8 cellular contexts compared by ENCODE assay signal in the genomic region with DNA sequence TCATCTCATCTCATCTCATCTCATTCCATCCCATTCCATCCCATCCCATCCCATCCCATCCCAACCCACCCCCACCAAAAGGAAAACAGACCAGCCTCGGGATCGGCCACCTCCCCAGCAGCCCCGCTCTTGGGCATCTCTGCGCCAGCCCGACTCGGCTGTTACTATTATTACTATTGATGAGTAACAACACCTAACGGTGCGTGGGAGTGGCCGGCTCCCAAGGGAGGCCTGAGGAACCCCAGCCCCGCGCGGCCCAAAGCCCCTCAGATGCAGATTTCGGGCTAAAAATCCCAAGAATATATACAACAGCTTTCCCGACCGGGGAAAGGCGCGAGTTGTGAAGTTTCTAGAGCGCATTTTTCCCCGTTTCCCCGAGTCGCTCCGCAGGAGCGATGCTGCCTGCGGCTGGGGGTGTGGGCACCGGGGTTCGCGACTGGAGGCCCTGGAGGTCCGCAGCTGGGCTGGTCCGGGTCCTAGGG. TPM values are rescaled to one million over a fixed set of nuclear protein-coding genes. Genes with fewer than 3 reads are reported as not detected.
A peak's percentile ranks its signal among the peaks of the same experiment; 100 is the strongest.
DNase-seq lines count a peak whose midpoint lies in the region; ATAC-seq and TF ChIP-seq lines count a peak whose summit lies in the region.

No MANE protein-coding gene starts in this region.

- peak overlapping the region; percentile 95 for H3K4me2 ChIP-seq in mammary epithelial cell (ENCODE audit: insufficient read depth, low read depth, low read length)

- H3K36me3 Mint-ChIP-seq in stimulated activated naive B cell treated with anti-CD40 and anti-IgM and Interleukin-4, amounts not matched to agents 10 μg/mL and 1 μg/mL and 100 μg/mL, for 72 hours = peaks cover 8 to 17% of the 10 kb centered on the region in 2 donors

- TF ChIP-seq CTCF in Peyer's patch (IDR thresholded peaks at IDR 0.05) = no peak
- no peak for TF ChIP-seq CTCF in mammary epithelial cell (conservative IDR thresholded peaks at IDR 0.05 in 1 of 2, IDR thresholded peaks at IDR 0.05 in 1 of 2; ENCODE audit: extremely low read depth in 1 of 2, insufficient read depth in 1 of 2, low read depth in 1 of 2, low read length in 2 of 2)
- no peak for TF ChIP-seq CTCF in lung (IDR thresholded peaks at IDR 0.05; ENCODE audit: control extremely low read depth, extremely low read depth)

- TF ChIP-seq POLR2A in Peyer's patch (IDR thresholded peaks at IDR 0.05) = no peak

- H3K9me3 Mint-ChIP-seq in stimulated activated naive B cell treated with anti-CD40 and anti-IgM and Interleukin-4, amounts not matched to agents 10 μg/mL and 1 μg/mL and 100 μg/mL, for 72 hours = no peaks in the 10 kb centered on the region

- peak overlapping the region; percentile 86 to 95 for H3K4me3 Mint-ChIP-seq in stimulated activated naive B cell treated with anti-CD40 and anti-IgM and Interleukin-4, amounts not matched to agents 10 μg/mL and 1 μg/mL and 100 μg/mL, for 72 hours

- BruUV-seq in mammary epithelial cell (replicated peaks; lab: Mats Ljungman, UMichigan) = no TSS peak

- ATAC-seq in HG02798 (IDR thresholded peaks at IDR 0.05; ENCODE audit: poor library complexity, unreplicated experiment) = peak; percentile 33
- ATAC-seq in lung (ENCODE audit: insufficient read depth, low FRiP score) = no peak
- ATAC-seq in stimulated activated naive B cell treated with anti-CD40 and anti-IgM and Interleukin-4, amounts not matched to agents 10 μg/mL and 1 μg/mL and 100 μg/mL, for 72 hours (replicated peaks) = peak; percentile 66 to 70

- H3K4me3 ChIP-seq in Peyer's patch (peak overlapping the region; percentile 63 to 89 (median 78)), mammary epithelial cell (replicated peaks in 1 of 3; ENCODE audit: insufficient read depth in 1 of 3, low read depth in 2 of 3, low read length in 3 of 3) (peak overlapping the region; percentile 69 to 87 (median 84)), lung (peak overlapping the region; percentile 72)

- no peaks in the 10 kb centered on the region for H3K27me3 ChIP-seq in Peyer's patch
- H3K27me3 ChIP-seq in mammary epithelial cell (ENCODE audit: insufficient read depth, low read length) = no peaks in the 10 kb centered on the region
- no peaks in the 10 kb centered on the region for H3K27me3 ChIP-seq in lung (ENCODE audit: control insufficient read depth, insufficient read depth)

- no peaks in the 10 kb centered on the region for H4K20me1 ChIP-seq in mammary epithelial cell (ENCODE audit: insufficient read depth, low read length)

- peak overlapping the region; percentile 72 for H2AFZ ChIP-seq in mammary epithelial cell (ENCODE audit: low read depth, low read length)

- CTCF ChIA-PET in mammary epithelial cell (lab: Charles Lee; ENCODE audit: low non-redundant PET) = no interaction called here

- H3K79me2 ChIP-seq in mammary epithelial cell (ENCODE audit: insufficient read depth, low read length) = peaks cover 56% of the 10 kb centered on the region

- H3K27me3 Mint-ChIP-seq in stimulated activated naive B cell treated with anti-CD40 and anti-IgM and Interleukin-4, amounts not matched to agents 10 μg/mL and 1 μg/mL and 100 μg/mL, for 72 hours = no peaks in the 10 kb centered on the region

- peak overlapping the region; percentile 95 for H3K27ac Mint-ChIP-seq in stimulated activated naive B cell treated with anti-CD40 and anti-IgM and Interleukin-4, amounts not matched to agents 10 μg/mL and 1 μg/mL and 100 μg/mL, for 72 hours

- H3K4me1 ChIP-seq in Peyer's patch (peaks cover 0 to 5% (median 0%) of the 10 kb centered on the region in 4 donors), mammary epithelial cell (ENCODE audit: insufficient read depth, low read length) (peaks cover 16% of the 10 kb centered on the region), lung (ENCODE audit: control insufficient read depth in 2 of 2, insufficient read depth in 2 of 2, low read length in 2 of 2) (peaks cover 5 to 6% of the 10 kb centered on the region in 2 donors)

- no peaks in the 10 kb centered on the region for H3K9me3 ChIP-seq in Peyer's patch
- no peaks in the 10 kb centered on the region for H3K9me3 ChIP-seq in mammary epithelial cell (replicated peaks; ENCODE audit: insufficient read depth, low read length)
- H3K9me3 ChIP-seq in lung (ENCODE audit: control insufficient read depth in 2 of 2, insufficient read depth in 1 of 2, low read length in 1 of 2) = no peaks in the 10 kb centered on the region

- WGBS in mammary epithelial cell (ENCODE audit: low coverage, missing lambda C conversion rate) = 0% methylated on average over 6 of the region's 29 CpGs
- 1% methylated on average over 29 of the region's 29 CpGs for WGBS in lung, 2 donors

- peak; percentile 6 to 15 for DNase-seq in activated CD4-positive, alpha-beta T cell treated with anti-CD3 and anti-CD28 coated beads for 24 hours (ENCODE audit: low read depth in 2 of 2)
- no peak for DNase-seq in activated CD4-positive, alpha-beta T cell treated with anti-CD3 and anti-CD28 coated beads for 1 hour
- DNase-seq in Peyer's patch (peak in 2 of 3 donors; percentile 23 to 55), mammary epithelial cell (peak; percentile 58), lung (ENCODE audit: low spot score) (no peak), middle frontal gyrus (ENCODE audit: extremely low spot score, low spot score) (no peak)
- DNase-seq in stimulated activated naive B cell treated with anti-CD40 and anti-IgM and Interleukin-4, amounts not matched to agents 10 μg/mL and 1 μg/mL and 100 μg/mL, for 72 hours = peak; percentile 46

- peaks cover 22 to 31% of the 10 kb centered on the region in 2 donors for H3K4me1 Mint-ChIP-seq in stimulated activated naive B cell treated with anti-CD40 and anti-IgM and Interleukin-4, amounts not matched to agents 10 μg/mL and 1 μg/mL and 100 μg/mL, for 72 hours

- dilution Hi-C loops in mammary epithelial cell (cut with HindIII; ENCODE audit: low sequenced_read_pairs) = no loop called here

- in situ Hi-C loops in mammary epithelial cell (cut with MboI; ENCODE audit: low sequenced_read_pairs in 2 of 2) = no loop called here

- intact Hi-C loops in mammary epithelial cell (cut with micrococcal nuclease) = loop anchor here (1.0 kb wide), 2 partner anchors 9 to 25 kb away; no protein-coding TSS in a partner anchor

- peak overlapping the region; percentile 89 for H3K9ac ChIP-seq in mammary epithelial cell (ENCODE audit: insufficient read depth, low read length)

- H3K36me3 ChIP-seq in Peyer's patch (no peaks in the 10 kb centered on the region), mammary epithelial cell (ENCODE audit: insufficient read depth, low read length) (no peaks in the 10 kb centered on the region), lung (ENCODE audit: control insufficient read depth in 2 of 2, insufficient read depth in 2 of 2, low read length in 2 of 2) (no peaks in the 10 kb centered on the region)

- peak overlapping the region; percentile 30 to 73 (median 68) for H3K27ac ChIP-seq in Peyer's patch
- peak overlapping the region; percentile 95 for H3K27ac ChIP-seq in mammary epithelial cell (ENCODE audit: insufficient read depth, low read depth, low read length)
- H3K27ac ChIP-seq in lung (ENCODE audit: low read depth in 1 of 2, low read length in 1 of 2) = peak overlapping the region; percentile 52 to 63

RNA-seq across cellular contexts. Expression of gene NT5DC3, which starts 0.6 kb away (rescaled TPM):
- 10 to 100 TPM in 1 of 4 donors, 1 to 10 TPM in 3; 3.9 to 10.2 (median 7.4) TPM for total RNA-seq in Peyer's patch
- 10 to 100 TPM; 46.4 to 98.5 TPM for total RNA-seq in mammary epithelial cell
- polyA plus RNA-seq in mammary epithelial cell = 8.8 TPM
- polyA minus RNA-seq in mammary epithelial cell = 44.5 TPM
- 10 to 100 TPM in 1 of 2 donors, 1 to 10 TPM in 1; 5.5 to 12.3 TPM for total RNA-seq in lung
- polyA plus RNA-seq in lung = 1 to 10 TPM in 1 of 2 donors, under 1 TPM in 1; 0.93 to 1.7 TPM

Comparison
In these comparisons a context has a peak if more than half of its experiments do, and no peak if none do; other contexts are left out.
1. DNase-seq: peak in activated CD4-positive, alpha-beta T cell treated with anti-CD3 and anti-CD28 coated beads for 24 hours (2 of 2), Peyer's patch (2 of 3), mammary epithelial cell (single experiment) and stimulated activated naive B cell treated with anti-CD40 and anti-IgM and Interleukin-4, amounts not matched to agents 10 μg/mL and 1 μg/mL and 100 μg/mL, for 72 hours (single experiment); none in activated CD4-positive, alpha-beta T cell treated with anti-CD3 and anti-CD28 coated beads for 1 hour (single experiment), lung (single experiment) and middle frontal gyrus (single experiment).
2. Peak in every context shown above with its lines, with median percentiles within 50 percentile points of each other: H3K27ac ChIP-seq and H3K4me3 ChIP-seq.